1 cellular context compared by ENCODE assay signal in genomic region chr12:109726511-109727038, GRCh38.
TF ChIP-seq lines count a peak whose summit lies in the region.

No MANE protein-coding gene starts in this region.

TF ChIP-seq in IMR-90, 13 proteins besides CTCF, POLR2A, EP300 and RAD21 (continued from another document):
- TF ChIP-seq USF2 (IDR thresholded peaks at IDR 0.05; ENCODE audit: low read depth, low read length) (no peak), MXI1 (IDR thresholded peaks at IDR 0.05; ENCODE audit: borderline replicate concordance, low read depth, low read length) (no peak), CEBPB (IDR thresholded peaks at IDR 0.05; ENCODE audit: low read depth, low read length) (no peak), RCOR1 (IDR thresholded peaks at IDR 0.05; ENCODE audit: insufficient replicate concordance, low read length) (no peak), FOS (IDR thresholded peaks at IDR 0.05; ENCODE audit: low read depth, low read length) (no peak)
